ENCODE assay signal across 9 cellular contexts in genomic region chr19:36377541-36378178, GRCh38. TPM values are rescaled to one million over a fixed set of nuclear protein-coding genes. Genes with fewer than 3 reads are reported as not detected.
DNase-seq lines count a peak whose midpoint lies in the region; ATAC-seq, FAIRE-seq and TF ChIP-seq lines count a peak whose summit lies in the region.
"Had no signal": no experiment of that assay in that cellular context is flagged by ENCODE, and none has a peak within 500 bp of the region (broad histone marks: within the 10 kb centered on the region; RNA-seq: fewer than 3 reads in every experiment).

No MANE protein-coding gene starts in this region.

- H3K79me2 ChIP-seq in astrocyte (ENCODE audit: insufficient read depth, low read length) (no peaks in the 10 kb centered on the region), HepG2 (ENCODE audit: insufficient read depth, low read length) (peaks cover 6% of the 10 kb centered on the region)

- TF ChIP-seq POLR2A in HepG2 (IDR thresholded peaks at IDR 0.05; ENCODE audit: insufficient read depth in 1 of 2, low read depth in 2 of 2, low read length in 2 of 2): 0 out of 4 replicates have a peak, but pooled peaks of 1 of the 2 experiments have one; percentile 31

- peak overlapping the region; percentile 97 for H3K27ac Mint-ChIP-seq in activated T-cell treated with anti-CD3 and anti-CD28 coated beads, Interleukin-2, amount 50 U/mL, for 72 hours
- peak overlapping the region; percentile 12 for H3K27ac Mint-ChIP-seq in astrocyte (ENCODE audit: unreplicated experiment)

- H3K4me3 ChIP-seq in astrocyte (ENCODE audit: insufficient read depth, low read depth, low read length): peak overlapping the region; percentile 95
- H3K4me3 ChIP-seq in HepG2 (replicated peaks in 1 of 3; ENCODE audit: insufficient read depth in 1 of 3, low read depth in 2 of 3, low read length in 3 of 3): peak overlapping the region; percentile 68 to 85 (median 81)
- peak overlapping the region; percentile 67 to 72 for H3K4me3 ChIP-seq in tibial artery

- CTCF ChIA-PET in HepG2 (lab: Yijun Ruan, JAX; ENCODE audit: low intra/inter-chr PET ratio, low total read pairs): no interaction called here

- peak overlapping the region; percentile 95 to 100 for H3K4me3 Mint-ChIP-seq in activated T-cell treated with anti-CD3 and anti-CD28 coated beads, Interleukin-2, amount 50 U/mL, for 72 hours
- peak overlapping the region; percentile 85 for H3K4me3 Mint-ChIP-seq in astrocyte (ENCODE audit: unreplicated experiment)

- H3K9me3 ChIP-seq in astrocyte (ENCODE audit: insufficient read depth, low read depth, low read length): peaks cover 2% of the 10 kb centered on the region
- H3K9me3 ChIP-seq in HepG2 (ENCODE audit: low read length): 0 out of 2 replicates have a peak, but pooled peaks cover 3% of the 10 kb centered on the region
- H3K9me3 ChIP-seq in tibial artery: no peaks in the 10 kb centered on the region

- H3K4me1 ChIP-seq in astrocyte (ENCODE audit: insufficient read depth, low read length): peaks cover 9% of the 10 kb centered on the region
- peaks cover 20% of the 10 kb centered on the region for H3K4me1 ChIP-seq in HepG2 (ENCODE audit: insufficient read depth, low read length)
- H3K4me1 ChIP-seq in tibial artery: peaks cover 0 to 22% (median 13%) of the 10 kb centered on the region in 4 donors

- TF ChIP-seq RAD21 in HepG2 (CRISPR knock-in tag; IDR thresholded peaks at IDR 0.05): no peak

- WGBS in HepG2 (ENCODE audit: low lambda C conversion rate): 28% methylated on average over 9 of the region's 10 CpGs

- intact Hi-C loops in HepG2 (cut with micrococcal nuclease; ENCODE audit: unreplicated experiment): loop anchor here (2.0 kb wide), 1 partner anchor 111 kb away; the partner anchor contains the start of gene ZNF566
- intact Hi-C loops in tibial artery (cut with DNase I; ENCODE audit: low total_unique reads): no loop called here

- no peak for DNase-seq in activated T-cell treated with anti-CD3 and anti-CD28 coated beads, Interleukin-2, amount 50 U/mL, for 72 hours
- DNase-seq in activated T-cell treated with anti-CD3 and anti-CD28 coated beads, Interleukin-2, amount 50 U/mL, for 1 hour: no peak
- DNase-seq in astrocyte (ENCODE audit: low read depth): no peak
- peak; percentile 74 for DNase-seq in HepG2 (ENCODE audit: low spot score)
- DNase-seq in tibial artery: no peak
- no peak for DNase-seq in NCI-H2196 (lab: John Stamatoyannopoulos, UW; ENCODE audit: unreplicated experiment)
- no peak for DNase-seq in A172 (ENCODE audit: low spot score)
- DNase-seq: GOT3 had no signal

- no peaks in the 10 kb centered on the region for H3K27me3 Mint-ChIP-seq in activated T-cell treated with anti-CD3 and anti-CD28 coated beads, Interleukin-2, amount 50 U/mL, for 72 hours (ENCODE audit: low read depth)
- no peaks in the 10 kb centered on the region for H3K27me3 Mint-ChIP-seq in astrocyte (ENCODE audit: low read depth, unreplicated experiment)

- H2AFZ ChIP-seq in astrocyte (ENCODE audit: low read depth, low read length) (peak overlapping the region; percentile 92), HepG2 (ENCODE audit: low read length) (no peak overlapping the region)

- H4K20me1 ChIP-seq in astrocyte (ENCODE audit: insufficient read depth, low read length) (no peaks in the 10 kb centered on the region), HepG2 (ENCODE audit: insufficient read depth, low read length) (no peaks in the 10 kb centered on the region)

- H3K9ac ChIP-seq in astrocyte (ENCODE audit: low read length) (peak overlapping the region; percentile 82), HepG2 (ENCODE audit: insufficient read depth, low read depth, low read length) (peak overlapping the region; percentile 77)

- POLR2A ChIA-PET in HepG2 (lab: Yijun Ruan, JAX): interaction anchor here (0.6 to 2.9 kb wide), 7 partner anchors 9 to 840 kb away, joined by 3 to 25 read pairs (median 4); partner anchors contain the start of genes ZFP82, ZNF146, ZNF345 and ZNF565

- in situ Hi-C loops in HepG2 (cut with HindIII; ENCODE audit: extremely low pct_ligation_motif_present, low pct_unique_long_range_greater_than_20kb): no loop called here

- no peak for TF ChIP-seq CTCF in astrocyte (IDR thresholded peaks at IDR 0.05; ENCODE audit: insufficient read depth, low read depth, low read length)
- no peak for TF ChIP-seq CTCF in HepG2 (CRISPR knock-in tag; IDR thresholded peaks at IDR 0.05)
- no peak for TF ChIP-seq CTCF in tibial artery (IDR thresholded peaks at IDR 0.05)

- H3K27ac ChIP-seq in astrocyte (ENCODE audit: low read depth, low read length) (no peak overlapping the region), HepG2 (ENCODE audit: extremely low read length, insufficient read depth, low read length) (peak overlapping the region; percentile 83), tibial artery (peak overlapping the region; percentile 81 to 84)

- H3K36me3 ChIP-seq in astrocyte (ENCODE audit: insufficient read depth, low read length): no peaks in the 10 kb centered on the region
- H3K36me3 ChIP-seq in HepG2 (replicated peaks in 1 of 2; ENCODE audit: control insufficient read depth in 1 of 2, insufficient read depth in 2 of 2, low read length in 2 of 2): no peaks in the 10 kb centered on the region
- H3K36me3 ChIP-seq in tibial artery: no peaks in the 10 kb centered on the region

- peaks cover 2 to 5% of the 10 kb centered on the region in 2 donors for H3K9me3 Mint-ChIP-seq in activated T-cell treated with anti-CD3 and anti-CD28 coated beads, Interleukin-2, amount 50 U/mL, for 72 hours
- peaks cover 2% of the 10 kb centered on the region for H3K9me3 Mint-ChIP-seq in astrocyte (ENCODE audit: unreplicated experiment)

- FAIRE-seq in astrocyte (lab: Jason Lieb, UNC) (no peak), HepG2 (lab: Jason Lieb, UNC) (peak; percentile 57)

- H3K4me1 Mint-ChIP-seq in activated T-cell treated with anti-CD3 and anti-CD28 coated beads, Interleukin-2, amount 50 U/mL, for 72 hours (ENCODE audit: low read depth): peaks cover 18% of the 10 kb centered on the region
- peaks cover 4% of the 10 kb centered on the region for H3K4me1 Mint-ChIP-seq in astrocyte (ENCODE audit: low read depth, unreplicated experiment)

- TF ChIP-seq EP300 in HepG2 (IDR thresholded peaks at IDR 0.05; ENCODE audit: low read depth in 2 of 2, low read length in 2 of 2) (no peak), HepG2 (CRISPR knock-in tag; IDR thresholded peaks at IDR 0.05; ENCODE audit: borderline replicate concordance) (no peak)

- peaks cover 8 to 29% of the 10 kb centered on the region in 2 donors for H3K36me3 Mint-ChIP-seq in activated T-cell treated with anti-CD3 and anti-CD28 coated beads, Interleukin-2, amount 50 U/mL, for 72 hours (ENCODE audit: insufficient read depth in 2 of 2)
- peaks cover under 1% of the 10 kb centered on the region for H3K36me3 Mint-ChIP-seq in astrocyte (ENCODE audit: low read depth, unreplicated experiment)

- ATAC-seq in activated T-cell treated with anti-CD3 and anti-CD28 coated beads, Interleukin-2, amount 50 U/mL, for 72 hours (replicated peaks in 1 of 2): no peak
- ATAC-seq in HepG2 (peak; percentile 64), HG03342 (IDR thresholded peaks at IDR 0.05; ENCODE audit: unreplicated experiment) (no peak)

- H3K27me3 ChIP-seq in astrocyte (ENCODE audit: insufficient read depth, low read length): no peaks in the 10 kb centered on the region
- H3K27me3 ChIP-seq in HepG2 (ENCODE audit: control insufficient read depth in 1 of 2, insufficient read depth in 2 of 2, low read length in 2 of 2): no peaks in the 10 kb centered on the region; a peak in 1 of 5 replicates
- H3K27me3 ChIP-seq in tibial artery: no peaks in the 10 kb centered on the region

- H3K4me2 ChIP-seq in astrocyte (ENCODE audit: low read length) (peak overlapping the region; percentile 97), HepG2 (ENCODE audit: low read depth, low read length) (peak overlapping the region; percentile 69)

- BruUV-seq in HepG2 (replicated peaks; lab: Mats Ljungman, UMichigan): no TSS peak

RNA-seq across cellular contexts. Expression of gene ZFP14, which starts 1.3 kb away (rescaled TPM):
- 1 to 10 TPM; 2.4 to 2.7 TPM for total RNA-seq in activated T-cell treated with anti-CD3 and anti-CD28 coated beads, Interleukin-2, amount 50 U/mL, for 72 hours
- total RNA-seq in astrocyte: 3.2 and 3.4 TPM in 2 replicates
- 5.0 and 5.7 TPM in 2 replicates for total RNA-seq in HepG2 (2016; rRNA removed; fragmentation: Illumina TruSeq; extraction: Trizol)
- 0.51 and 0.88 TPM in 2 replicates for total RNA-seq in HepG2 (2016; cell fraction: cytosol; rRNA removed; fragmentation: Illumina TruSeq; extraction: Trizol; ENCODE audit: low read depth)
- 4.5 and 6.5 TPM in 2 replicates for total RNA-seq in HepG2 (2016; cell fraction: insoluble cytoplasmic fraction; rRNA removed; fragmentation: Illumina TruSeq; extraction: Trizol)
- 1.7 and 3.0 TPM in 2 replicates for total RNA-seq in HepG2 (2016; cell fraction: membrane; rRNA removed; fragmentation: Illumina TruSeq; extraction: Trizol)
- total RNA-seq in HepG2 (2016; cell fraction: nucleus; rRNA removed; fragmentation: Illumina TruSeq; extraction: Trizol): 8.3 and 8.4 TPM in 2 replicates
- 1.9 and 2.0 TPM in 2 replicates for polyA plus RNA-seq in HepG2 (2011; rRNA removed)
- polyA plus RNA-seq in HepG2 (2011; cell fraction: cytosol; rRNA removed): 0.46 and 0.51 TPM in 2 replicates
- 1.9 and 2.5 TPM in 2 replicates for polyA plus RNA-seq in HepG2 (2011; cell fraction: nucleus; rRNA removed)
- 1.7 and 2.6 TPM in 2 replicates for polyA plus RNA-seq in HepG2 (2012)
- 0.26 and 0.36 TPM in 2 replicates for polyA plus RNA-seq in HepG2 (2016; cell fraction: cytosol; fragmentation: Illumina TruSeq; extraction: Trizol; ENCODE audit: low read depth)
- polyA plus RNA-seq in HepG2 (2016; cell fraction: insoluble cytoplasmic fraction; fragmentation: Illumina TruSeq; extraction: Trizol; ENCODE audit: low read depth): 2.7 and 2.8 TPM in 2 replicates
- polyA plus RNA-seq in HepG2 (2016; cell fraction: membrane; fragmentation: Illumina TruSeq; extraction: Trizol; ENCODE audit: low read depth): 0.64 TPM in 2 replicates
- 5.1 and 6.1 TPM in 2 replicates for polyA plus RNA-seq in HepG2 (2016; cell fraction: nucleus; fragmentation: Illumina TruSeq; extraction: Trizol; ENCODE audit: insufficient read depth, low read depth)
- 1.6 and 2.2 TPM in 2 replicates for polyA minus RNA-seq in HepG2 (2011; rRNA and poly(A)+ RNA removed; ENCODE audit: low replicate concordance)
- polyA minus RNA-seq in HepG2 (2011; cell fraction: cytosol; rRNA and poly(A)+ RNA removed): 1.6 and 3.0 TPM in 2 replicates
- polyA minus RNA-seq in HepG2 (2011; cell fraction: nucleus; rRNA and poly(A)+ RNA removed): 9.7 and 9.8 TPM in 2 replicates
- 2.1 and 3.8 TPM in 2 replicates for total RNA-seq in A172 (2014; rRNA removed; shearing (Covaris generic))

RNA-seq across cellular contexts. Expression of gene ZFP82, which starts 40.8 kb away (rescaled TPM):
- 1 to 10 TPM; 5.8 to 7.8 TPM for total RNA-seq in activated T-cell treated with anti-CD3 and anti-CD28 coated beads, Interleukin-2, amount 50 U/mL, for 72 hours
- total RNA-seq in astrocyte: 6.4 and 6.6 TPM in 2 replicates
- 4.3 and 7.1 TPM in 2 replicates for total RNA-seq in HepG2 (2016; rRNA removed; fragmentation: Illumina TruSeq; extraction: Trizol)
- 0.40 and 0.71 TPM in 2 replicates for total RNA-seq in HepG2 (2016; cell fraction: cytosol; rRNA removed; fragmentation: Illumina TruSeq; extraction: Trizol; ENCODE audit: low read depth)
- 3.9 and 6.7 TPM in 2 replicates for total RNA-seq in HepG2 (2016; cell fraction: insoluble cytoplasmic fraction; rRNA removed; fragmentation: Illumina TruSeq; extraction: Trizol)
- 2.5 and 2.8 TPM in 2 replicates for total RNA-seq in HepG2 (2016; cell fraction: membrane; rRNA removed; fragmentation: Illumina TruSeq; extraction: Trizol)
- total RNA-seq in HepG2 (2016; cell fraction: nucleus; rRNA removed; fragmentation: Illumina TruSeq; extraction: Trizol): 4.2 and 5.5 TPM in 2 replicates
- 1.5 and 1.7 TPM in 2 replicates for polyA plus RNA-seq in HepG2 (2011; rRNA removed)
- 0.70 and 1.0 TPM in 2 replicates for polyA plus RNA-seq in HepG2 (2011; cell fraction: cytosol; rRNA removed)
- polyA plus RNA-seq in HepG2 (2011; cell fraction: nucleus; rRNA removed): 1.7 and 1.8 TPM in 2 replicates
- polyA plus RNA-seq in HepG2 (2012): 2.3 and 2.5 TPM in 2 replicates
- 0.16 and 0.27 TPM in 2 replicates for polyA plus RNA-seq in HepG2 (2016; cell fraction: cytosol; fragmentation: Illumina TruSeq; extraction: Trizol; ENCODE audit: low read depth)
- 3.8 and 4.2 TPM in 2 replicates for polyA plus RNA-seq in HepG2 (2016; cell fraction: insoluble cytoplasmic fraction; fragmentation: Illumina TruSeq; extraction: Trizol; ENCODE audit: low read depth)
- 0.73 and 0.86 TPM in 2 replicates for polyA plus RNA-seq in HepG2 (2016; cell fraction: membrane; fragmentation: Illumina TruSeq; extraction: Trizol; ENCODE audit: low read depth)
- polyA plus RNA-seq in HepG2 (2016; cell fraction: nucleus; fragmentation: Illumina TruSeq; extraction: Trizol; ENCODE audit: insufficient read depth, low read depth): 4.0 and 4.3 TPM in 2 replicates
- polyA minus RNA-seq in HepG2 (2011; rRNA and poly(A)+ RNA removed; ENCODE audit: low replicate concordance): 2.8 and 4.4 TPM in 2 replicates
- 2.7 and 2.8 TPM in 2 replicates for polyA minus RNA-seq in HepG2 (2011; cell fraction: cytosol; rRNA and poly(A)+ RNA removed)
- polyA minus RNA-seq in HepG2 (2011; cell fraction: nucleus; rRNA and poly(A)+ RNA removed): 7.3 and 10.7 TPM in 2 replicates
- not detected in 2 replicates for total RNA-seq in A172 (2014; rRNA removed; shearing (Covaris generic))
